Comparison of ENCODE assay signal across 8 cellular contexts in the genomic region with DNA sequence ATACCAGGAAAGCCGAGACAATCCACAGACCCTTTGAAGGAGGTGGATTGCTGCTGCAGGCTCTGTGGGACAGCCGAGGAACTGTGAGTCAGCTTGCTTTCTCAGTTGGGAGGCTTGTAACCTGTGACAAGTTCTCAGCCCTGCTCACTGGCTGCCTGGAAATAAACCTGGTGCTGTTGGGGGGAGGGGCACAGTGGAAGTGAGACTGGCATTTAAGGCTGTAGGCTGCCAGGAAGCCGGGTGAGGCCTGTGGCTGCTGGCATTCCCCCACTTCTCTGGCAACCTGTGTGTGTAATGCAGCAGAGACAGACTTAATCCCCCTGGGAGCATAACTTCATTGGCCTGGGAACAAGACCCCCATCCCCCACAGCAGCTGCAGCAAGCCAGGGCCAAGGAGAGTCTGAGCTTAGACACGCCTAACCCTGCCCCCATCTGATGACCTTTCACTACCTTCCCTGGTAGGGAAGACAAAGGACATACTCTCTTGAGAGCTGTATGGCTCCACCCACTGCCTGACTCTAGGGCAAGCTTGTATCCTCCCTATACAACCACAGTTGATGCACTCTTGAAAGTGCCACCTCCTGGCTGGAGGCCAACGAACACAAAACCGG.
A peak's percentile ranks its signal among the peaks of the same experiment; 100 is the strongest.
DNase-seq lines count a peak whose midpoint lies in the region; ATAC-seq and TF ChIP-seq lines count a peak whose summit lies in the region.

No MANE protein-coding gene starts in this region.

- peak overlapping the region in 3 of 10 experiments; percentile 11 to 38 (median 18); a peak in 2 of 20 replicates for H3K4me3 ChIP-seq in BLaER1 treated with 17β-estradiol and CSF1 and Interleukin-3, amounts not matched to agents 10 nM and 100 nM
- H3K4me3 ChIP-seq in HUES48 (ENCODE audit: low read depth, low read length) (peak overlapping the region; percentile 37; the same call in 1 of the 2 replicates), choroid plexus epithelial cell (ENCODE audit: low read depth, low read length) (no peak overlapping the region), lower lobe of right lung (no peak overlapping the region)

- H3K9ac ChIP-seq in BLaER1 treated with 17β-estradiol and CSF1 and Interleukin-3, amounts not matched to agents 10 nM and 100 nM = peak overlapping the region in 4 of 11 experiments; percentile 2 to 47 (median 38); a peak in 6 of 22 replicates
- H3K9ac ChIP-seq in HUES48 (ENCODE audit: low read depth, low read length) = peak overlapping the region; percentile 38; the same call in 1 of the 2 replicates

- H3K27me3 ChIP-seq in BLaER1 treated with 17β-estradiol and CSF1 and Interleukin-3, amounts not matched to agents 10 nM and 100 nM = no peaks in the 10 kb centered on the region
- H3K27me3 ChIP-seq in HUES48 (ENCODE audit: control insufficient read depth, insufficient read depth, low read length) (no peaks in the 10 kb centered on the region), lower lobe of right lung (ENCODE audit: low read depth) (no peaks in the 10 kb centered on the region)

- no peaks in the 10 kb centered on the region; a peak in 1 of 22 replicates for H4K20me1 ChIP-seq in BLaER1 treated with 17β-estradiol and CSF1 and Interleukin-3, amounts not matched to agents 10 nM and 100 nM

- H3K4me2 ChIP-seq in BLaER1 treated with 17β-estradiol and CSF1 and Interleukin-3, amounts not matched to agents 10 nM and 100 nM = peak overlapping the region in 10 of 11 experiments; percentile 1 to 74 (median 61); a peak in 18 of 22 replicates

- intact Hi-C loops in lower lobe of right lung (cut with DNase I) = no loop called here

- peak; percentile 78 for ATAC-seq in GM19455 (IDR thresholded peaks at IDR 0.05; ENCODE audit: unreplicated experiment)
- no peak for ATAC-seq in lower lobe of right lung
- no peak for ATAC-seq in GM21526 (IDR thresholded peaks at IDR 0.05; ENCODE audit: low FRiP score, unreplicated experiment)

- peaks cover 33 to 97% (median 76%) of the 10 kb centered on the region in 11 experiments for H3K9me3 ChIP-seq in BLaER1 treated with 17β-estradiol and CSF1 and Interleukin-3, amounts not matched to agents 10 nM and 100 nM (replicated peaks in 1 of 11)
- H3K9me3 ChIP-seq in HUES48 (ENCODE audit: control insufficient read depth, insufficient read depth, low read length) (no peaks in the 10 kb centered on the region), lower lobe of right lung (no peaks in the 10 kb centered on the region)

- TF ChIP-seq CTCF in choroid plexus epithelial cell (conservative IDR thresholded peaks at IDR 0.05; ENCODE audit: low read depth, low read length) (no peak), lower lobe of right lung (IDR thresholded peaks at IDR 0.05) (no peak)

- peaks cover 0 to 62% (median 0%) of the 10 kb centered on the region in 11 experiments; a peak in 5 of 22 replicates for H3K36me3 ChIP-seq in BLaER1 treated with 17β-estradiol and CSF1 and Interleukin-3, amounts not matched to agents 10 nM and 100 nM
- H3K36me3 ChIP-seq in HUES48 (ENCODE audit: control insufficient read depth, insufficient read depth, low read length) (no peaks in the 10 kb centered on the region), lower lobe of right lung (no peaks in the 10 kb centered on the region)

- peak; percentile 83 for DNase-seq in choroid plexus epithelial cell (ENCODE audit: low read depth)
- no peak for DNase-seq in medulla oblongata (ENCODE audit: extremely low spot score)
- DNase-seq in lower lobe of right lung = no peak
- DNase-seq in KG1 (lab: John Stamatoyannopoulos, UW) = no peak

- H3K27ac ChIP-seq in BLaER1 treated with 17β-estradiol and CSF1 and Interleukin-3, amounts not matched to agents 10 nM and 100 nM = peak overlapping the region in 9 of 11 experiments; percentile 17 to 67 (median 52); a peak in 15 of 22 replicates
- peak overlapping the region; percentile 77 for H3K27ac ChIP-seq in HUES48 (ENCODE audit: low read depth, low read length)
- H3K27ac ChIP-seq in lower lobe of right lung = no peak overlapping the region

- H3K4me1 ChIP-seq in BLaER1 treated with 17β-estradiol and CSF1 and Interleukin-3, amounts not matched to agents 10 nM and 100 nM = peaks cover 0 to 15% (median 12%) of the 10 kb centered on the region in 10 experiments; a peak in 17 of 20 replicates
- H3K4me1 ChIP-seq in HUES48 (ENCODE audit: control insufficient read depth, insufficient read depth, low read length) (peaks cover 11% of the 10 kb centered on the region), lower lobe of right lung (no peaks in the 10 kb centered on the region)
